ENCODE assay signal across 9 cellular contexts in genomic region chr1:66349277-66349676, GRCh38.
DNase-seq lines count a peak whose midpoint lies in the region; ATAC-seq and TF ChIP-seq lines count a peak whose summit lies in the region.
"Had no signal": no experiment of that assay in that cellular context is flagged by ENCODE, and none has a peak within 500 bp of the region (broad histone marks: within the 10 kb centered on the region; RNA-seq: fewer than 3 reads in every experiment).

No MANE protein-coding gene starts in this region.

- no peak overlapping the region for H3K18ac ChIP-seq in neuronal stem cell (ENCODE audit: low read length)

- H3K23ac ChIP-seq in neuronal stem cell (ENCODE audit: low read depth, low read length, poor library complexity), result no peak overlapping the region

- H3K36me3 ChIP-seq in left ventricle myocardium inferior, result no peaks in the 10 kb centered on the region
- peaks cover 0 to 21% of the 10 kb centered on the region in 2 donors for H3K36me3 ChIP-seq in neuronal stem cell (replicated peaks in 1 of 2; ENCODE audit: control insufficient read depth in 2 of 2, insufficient read depth in 2 of 2, low read length in 2 of 2)

- no peak overlapping the region for H4K8ac ChIP-seq in neuronal stem cell (ENCODE audit: low read depth, low read length)

- POLR2A ChIA-PET in activated CD4-positive, alpha-beta memory T cell treated with anti-CD3 and anti-CD28 coated beads for 36 hours (lab: Charles Lee), result interaction anchor here (0.6 to 4.0 kb wide), 9 partner anchors 16 to 102 kb away, joined by 3 to 70 read pairs (median 4); no protein-coding TSS in a partner anchor

- no peak overlapping the region for H2BK12ac ChIP-seq in neuronal stem cell (ENCODE audit: low read length)

- peaks cover 57% of the 10 kb centered on the region for H3K4me1 Mint-ChIP-seq in T-helper 2 cell treated with Interferon-gamma antibody and Interleukin-4, amounts not matched to agents 5 μg/mL and 100 μg/mL, for 36 hours (ENCODE audit: low read depth)
- peaks cover 94% of the 10 kb centered on the region for H3K4me1 Mint-ChIP-seq in activated CD4-positive, alpha-beta memory T cell treated with anti-CD3 and anti-CD28 coated beads for 36 hours (ENCODE audit: low read depth)
- peaks cover 84% of the 10 kb centered on the region for H3K4me1 Mint-ChIP-seq in stimulated activated memory B cell treated with anti-CD40 and anti-IgM and Interleukin-4, amounts not matched to agents 10 μg/mL and 1 μg/mL and 100 μg/mL, for 72 hours

- H3K36me3 Mint-ChIP-seq in T-helper 2 cell treated with Interferon-gamma antibody and Interleukin-4, amounts not matched to agents 5 μg/mL and 100 μg/mL, for 36 hours (ENCODE audit: low read depth), result peaks cover 26% of the 10 kb centered on the region
- peaks cover 25% of the 10 kb centered on the region for H3K36me3 Mint-ChIP-seq in activated CD4-positive, alpha-beta memory T cell treated with anti-CD3 and anti-CD28 coated beads for 36 hours
- H3K36me3 Mint-ChIP-seq in stimulated activated memory B cell treated with anti-CD40 and anti-IgM and Interleukin-4, amounts not matched to agents 10 μg/mL and 1 μg/mL and 100 μg/mL, for 72 hours, result peaks cover 39% of the 10 kb centered on the region

- no peaks in the 10 kb centered on the region for H3K79me1 ChIP-seq in neuronal stem cell (ENCODE audit: low read depth, low read length)

- H3K27me3 Mint-ChIP-seq in T-helper 2 cell treated with Interferon-gamma antibody and Interleukin-4, amounts not matched to agents 5 μg/mL and 100 μg/mL, for 36 hours (ENCODE audit: low read depth), result no peaks in the 10 kb centered on the region
- H3K27me3 Mint-ChIP-seq in activated CD4-positive, alpha-beta memory T cell treated with anti-CD3 and anti-CD28 coated beads for 36 hours, result no peaks in the 10 kb centered on the region
- H3K27me3 Mint-ChIP-seq in stimulated activated memory B cell treated with anti-CD40 and anti-IgM and Interleukin-4, amounts not matched to agents 10 μg/mL and 1 μg/mL and 100 μg/mL, for 72 hours, result no peaks in the 10 kb centered on the region

- no peak for TF ChIP-seq CTCF in left ventricle myocardium inferior (IDR thresholded peaks at IDR 0.05; ENCODE audit: borderline replicate concordance)

- no peak overlapping the region for H3K9ac ChIP-seq in neuronal stem cell (ENCODE audit: low read depth, low read length, poor library complexity)

- no peak overlapping the region for H2AFZ ChIP-seq in neuronal stem cell (ENCODE audit: low read length)

- no peak overlapping the region for H3K4me2 ChIP-seq in neuronal stem cell (ENCODE audit: insufficient read depth, low read length, poor library complexity, severe bottlenecking)

- no peaks in the 10 kb centered on the region for H3K9me3 Mint-ChIP-seq in T-helper 2 cell treated with Interferon-gamma antibody and Interleukin-4, amounts not matched to agents 5 μg/mL and 100 μg/mL, for 36 hours
- H3K9me3 Mint-ChIP-seq in activated CD4-positive, alpha-beta memory T cell treated with anti-CD3 and anti-CD28 coated beads for 36 hours, result no peaks in the 10 kb centered on the region
- peaks cover 3% of the 10 kb centered on the region for H3K9me3 Mint-ChIP-seq in stimulated activated memory B cell treated with anti-CD40 and anti-IgM and Interleukin-4, amounts not matched to agents 10 μg/mL and 1 μg/mL and 100 μg/mL, for 72 hours

- no peak overlapping the region for H2BK5ac ChIP-seq in neuronal stem cell (ENCODE audit: low read length)

- H3K27me3 ChIP-seq in left ventricle myocardium inferior (ENCODE audit: low read depth) (no peaks in the 10 kb centered on the region), neuronal stem cell (ENCODE audit: control insufficient read depth in 3 of 3, insufficient read depth in 3 of 3, low read depth in 1 of 3, low read length in 3 of 3) (no peaks in the 10 kb centered on the region)

- no CpG with 5 or more reads among the region's 3 CpGs for WGBS in neuronal stem cell (ENCODE audit: extremely low coverage in 2 of 2, insufficient read length in 2 of 2, insufficient replicate concordance in 1 of 2), 2 donors

- no peak overlapping the region for H2BK120ac ChIP-seq in neuronal stem cell (ENCODE audit: low read depth, low read length)

- peak overlapping the region; percentile 67 for H3K4me3 Mint-ChIP-seq in T-helper 2 cell treated with Interferon-gamma antibody and Interleukin-4, amounts not matched to agents 5 μg/mL and 100 μg/mL, for 36 hours
- H3K4me3 Mint-ChIP-seq in activated CD4-positive, alpha-beta memory T cell treated with anti-CD3 and anti-CD28 coated beads for 36 hours, result peak overlapping the region; percentile 65
- peak overlapping the region; percentile 73 for H3K4me3 Mint-ChIP-seq in stimulated activated memory B cell treated with anti-CD40 and anti-IgM and Interleukin-4, amounts not matched to agents 10 μg/mL and 1 μg/mL and 100 μg/mL, for 72 hours

- no peak overlapping the region for H2AK5ac ChIP-seq in neuronal stem cell (ENCODE audit: low read depth, low read length)

- H3K27ac ChIP-seq in left ventricle myocardium inferior (replicated peaks), result peak overlapping the region; percentile 75
- H3K27ac ChIP-seq in neuronal stem cell (replicated peaks; ENCODE audit: low read length), result no peak overlapping the region

- no peaks in the 10 kb centered on the region for H3K9me3 ChIP-seq in left ventricle myocardium inferior (replicated peaks)
- H3K9me3 ChIP-seq in neuronal stem cell (replicated peaks in 1 of 2; ENCODE audit: control insufficient read depth in 2 of 2, insufficient read depth in 1 of 2, low read depth in 1 of 2, low read length in 2 of 2), result peaks cover 0 to 14% of the 10 kb centered on the region in 2 donors

- DNase-seq in T-helper 2 cell treated with Interferon-gamma antibody and Interleukin-4, amounts not matched to agents 5 μg/mL and 100 μg/mL, for 36 hours (ENCODE audit: low spot score), result no peak
- DNase-seq in T-helper 2 cell (no peak), left ventricle myocardium inferior (no peak), neuronal stem cell (ENCODE audit: low spot score) (no peak)
- DNase-seq in activated CD4-positive, alpha-beta memory T cell treated with anti-CD3 and anti-CD28 coated beads for 36 hours, result no peak
- DNase-seq in activated effector memory CD4-positive, alpha-beta T cell treated with Interleukin-2 at 50 U/mL for 16 hours, result no peak
- DNase-seq: NCI-H1417 had no signal

- no peak overlapping the region for H2BK15ac ChIP-seq in neuronal stem cell (ENCODE audit: low read length)

- no peak overlapping the region for H3K27ac Mint-ChIP-seq in T-helper 2 cell treated with Interferon-gamma antibody and Interleukin-4, amounts not matched to agents 5 μg/mL and 100 μg/mL, for 36 hours
- H3K27ac Mint-ChIP-seq in activated CD4-positive, alpha-beta memory T cell treated with anti-CD3 and anti-CD28 coated beads for 36 hours, result peak overlapping the region; percentile 83
- H3K27ac Mint-ChIP-seq in stimulated activated memory B cell treated with anti-CD40 and anti-IgM and Interleukin-4, amounts not matched to agents 10 μg/mL and 1 μg/mL and 100 μg/mL, for 72 hours, result peak overlapping the region; percentile 98

- no peak overlapping the region for H3K4ac ChIP-seq in neuronal stem cell (ENCODE audit: low read length)

- intact Hi-C loops in activated CD4-positive, alpha-beta memory T cell treated with anti-CD3 and anti-CD28 coated beads for 36 hours (cut with micrococcal nuclease), result no loop called here
- intact Hi-C loops in left ventricle myocardium inferior (cut with micrococcal nuclease), result no loop called here

- H3K4me1 ChIP-seq in left ventricle myocardium inferior, result peaks cover 98% of the 10 kb centered on the region
- H3K4me1 ChIP-seq in neuronal stem cell (ENCODE audit: control insufficient read depth in 2 of 2, insufficient read depth in 1 of 2, low read depth in 1 of 2, low read length in 2 of 2), result peaks cover 13 to 47% of the 10 kb centered on the region in 2 donors

- H3K14ac ChIP-seq in neuronal stem cell (ENCODE audit: low read length), result no peak overlapping the region

- peak overlapping the region; percentile 24 for H3K4me3 ChIP-seq in left ventricle myocardium inferior
- no peak overlapping the region for H3K4me3 ChIP-seq in neuronal stem cell (ENCODE audit: low read length in 2 of 2)

- CTCF ChIA-PET in activated CD4-positive, alpha-beta memory T cell treated with anti-CD3 and anti-CD28 coated beads for 36 hours (lab: Charles Lee), result interaction anchor here (1.3 to 6.1 kb wide), 6 partner anchors 11 to 96 kb away, joined by 4 to 39 read pairs (median 10); no protein-coding TSS in a partner anchor

- no peak for ATAC-seq in stimulated activated memory B cell treated with anti-CD40 and anti-IgM and Interleukin-4, amounts not matched to agents 10 μg/mL and 1 μg/mL and 100 μg/mL, for 72 hours
- ATAC-seq in GM18867 (IDR thresholded peaks at IDR 0.05; ENCODE audit: unreplicated experiment), result no peak

- no peak overlapping the region for H4K91ac ChIP-seq in neuronal stem cell (ENCODE audit: low read depth, low read length, poor library complexity)
